ENCODE assay signal across 27 cellular contexts in genomic region chr16:58057784-58058183, GRCh38.
"Had no signal": no experiment of that assay in that cellular context is flagged by ENCODE, and none has a peak within 500 bp of the region (broad histone marks: within the 10 kb centered on the region; RNA-seq: fewer than 3 reads in every experiment).

No MANE protein-coding gene starts in this region.

- H3K27ac Mint-ChIP-seq: dendritic cell treated with granulocyte-macrophage colony-stimulating factor and Interleukin-4, amounts not matched to agents 40 ng/mL and 50 ng/mL, for 4 days; effector memory CD8-positive, alpha-beta T cell; endodermal cell had no signal

- H3K36me3 ChIP-seq: colonic mucosa, esophagus muscularis mucosa, esophagus squamous epithelium, gastrocnemius medialis, gastroesophageal sphincter, heart left ventricle had no signal

- FAIRE-seq: colon, endometrium, endothelial cell of umbilical vein, frontal cortex had no signal

- H3K27me3 Mint-ChIP-seq: dendritic cell treated with granulocyte-macrophage colony-stimulating factor and Interleukin-4, amounts not matched to agents 40 ng/mL and 50 ng/mL, for 4 days had no signal

- H3K27ac ChIP-seq: colonic mucosa, coronary artery, dorsolateral prefrontal cortex, epithelial cell of prostate, esophagus muscularis mucosa, esophagus squamous epithelium, foreskin keratinocyte, gastrocnemius medialis, gastroesophageal sphincter, heart left ventricle had no signal

- H3K4me3 ChIP-seq: colonic mucosa, coronary artery, dorsolateral prefrontal cortex, esophagus muscularis mucosa, esophagus squamous epithelium, gastrocnemius medialis, gastroesophageal sphincter, heart left ventricle had no signal

- H3K4me3 Mint-ChIP-seq: dendritic cell treated with granulocyte-macrophage colony-stimulating factor and Interleukin-4, amounts not matched to agents 40 ng/mL and 50 ng/mL, for 4 days; effector memory CD8-positive, alpha-beta T cell; endodermal cell had no signal

- H3K9me3 ChIP-seq: colonic mucosa, esophagus muscularis mucosa, esophagus squamous epithelium, gastrocnemius medialis, gastroesophageal sphincter, heart left ventricle had no signal

- H3K9me3 Mint-ChIP-seq: dendritic cell treated with granulocyte-macrophage colony-stimulating factor and Interleukin-4, amounts not matched to agents 40 ng/mL and 50 ng/mL, for 4 days; effector memory CD8-positive, alpha-beta T cell; endodermal cell had no signal

- H3K4me1 ChIP-seq: colonic mucosa, esophagus muscularis mucosa, esophagus squamous epithelium, foreskin keratinocyte, gastrocnemius medialis, gastroesophageal sphincter had no signal

- ATAC-seq: effector memory CD8-positive, alpha-beta T cell; esophagus mucosa; foreskin keratinocyte; gastrocnemius medialis; gastroesophageal sphincter; heart left ventricle had no signal

- DNase-seq: colonic mucosa; cortex of kidney; dermis blood vessel endothelial cell; dorsolateral prefrontal cortex; effector CD4-positive, alpha-beta T cell; effector CD8-positive, alpha-beta T cell; effector memory CD4-positive, alpha-beta T cell; effector memory CD8-positive, alpha-beta T cell; erythroblast; esophagus squamous epithelium; foreskin fibroblast; foreskin keratinocyte; foreskin melanocyte; gastrocnemius medialis; glutamatergic neuron; heart left ventricle had no signal

- H3K27me3 ChIP-seq: colonic mucosa, dorsolateral prefrontal cortex, esophagus muscularis mucosa, gastrocnemius medialis, gastroesophageal sphincter, heart left ventricle had no signal
